In the genomic region with DNA sequence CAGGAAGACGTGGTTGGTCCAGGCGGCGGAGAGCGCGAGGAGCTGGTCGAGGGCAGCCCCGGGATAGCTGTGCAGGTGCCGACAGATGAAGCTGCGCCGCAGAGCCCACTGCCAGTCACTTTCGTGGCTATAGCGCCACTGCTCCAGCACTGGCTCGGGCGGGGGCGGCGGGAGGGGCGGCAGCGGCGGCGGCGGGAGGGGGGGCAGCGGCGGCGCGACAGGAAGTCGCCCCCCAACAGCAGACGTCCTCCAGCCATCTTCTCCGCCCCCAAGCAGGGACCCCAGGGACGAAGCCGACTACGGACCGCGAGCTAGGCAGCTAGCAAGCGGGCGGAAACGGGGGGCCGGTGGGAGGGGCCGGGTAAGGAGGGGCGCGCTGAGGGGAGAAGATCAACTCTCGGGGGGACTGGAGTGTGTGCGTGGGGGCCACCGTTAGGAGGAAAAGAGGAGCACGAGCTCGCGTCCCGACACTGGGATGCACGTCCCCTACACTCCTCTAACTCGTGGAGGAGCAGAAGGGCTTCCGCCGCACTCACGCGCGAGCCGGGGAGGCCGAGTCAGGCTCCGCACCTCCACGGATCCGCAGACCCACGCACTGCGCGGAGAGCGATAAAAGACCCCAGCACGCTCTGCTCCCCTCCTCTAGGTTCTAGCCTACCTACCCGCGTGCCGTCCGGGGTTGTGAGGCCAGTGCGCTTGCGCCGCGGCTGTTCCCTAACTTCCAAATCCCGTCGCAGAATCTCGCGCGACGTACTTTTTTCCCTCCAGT, we compare ENCODE assay signal across 1 cellular context.
TF ChIP-seq lines count a peak whose summit lies in the region.

Gene NKRF (minus strand): TSS at position 686 of the 769 bp plus-strand sequence.

TF ChIP-seq in HEK293, 187 proteins besides CTCF, POLR2A, EP300 and RAD21 (continued from another document and continues in another):
- 0 out of 2 replicates have a peak, but pooled peaks have one; percentile 21 for TF ChIP-seq PRDM10 (tag by site-specific recombination; IDR thresholded peaks at IDR 0.05)
- TF ChIP-seq ZNF544 (tag by site-specific recombination; IDR thresholded peaks at IDR 0.05), result no peak
- no peak for TF ChIP-seq ZNF292 (tag by site-specific recombination; IDR thresholded peaks at IDR 0.05; ENCODE audit: borderline replicate concordance, low read depth)
- TF ChIP-seq ZNF140 (tag by site-specific recombination; IDR thresholded peaks at IDR 0.05), result no peak
- TF ChIP-seq ZNF561 (tag by site-specific recombination; IDR thresholded peaks at IDR 0.05; ENCODE audit: borderline replicate concordance), result no peak
- TF ChIP-seq ZNF558 (tag by site-specific recombination; IDR thresholded peaks at IDR 0.05), result no peak
- TF ChIP-seq ZNF660 (tag by site-specific recombination; IDR thresholded peaks at IDR 0.05), result no peak
- TF ChIP-seq ZNF274 (IDR thresholded peaks at IDR 0.05; ENCODE audit: low read length), result no peak
- TF ChIP-seq ZNF274 (tag by site-specific recombination; IDR thresholded peaks at IDR 0.05; ENCODE audit: borderline replicate concordance), result no peak
- no peak for TF ChIP-seq ZBTB1 (tag by site-specific recombination; IDR thresholded peaks at IDR 0.05)
- TF ChIP-seq ZSCAN16 (tag by site-specific recombination; IDR thresholded peaks at IDR 0.05), result no peak
- TF ChIP-seq ZNF521 (tag by site-specific recombination; IDR thresholded peaks at IDR 0.05), result no peak
- no peak for TF ChIP-seq BCL11A (tag by site-specific recombination; IDR thresholded peaks at IDR 0.05; ENCODE audit: low read depth)
- TF ChIP-seq ZNF654 (tag by site-specific recombination; IDR thresholded peaks at IDR 0.05; ENCODE audit: low read depth), result no peak
- no peak for TF ChIP-seq YY2 (tag by site-specific recombination; IDR thresholded peaks at IDR 0.05)
- no peak for TF ChIP-seq ZNF645 (tag by site-specific recombination; IDR thresholded peaks at IDR 0.05)
- TF ChIP-seq ZNF354C (tag by site-specific recombination; IDR thresholded peaks at IDR 0.05; ENCODE audit: borderline replicate concordance, low read depth), result no peak
- TF ChIP-seq MYNN (tag by site-specific recombination; IDR thresholded peaks at IDR 0.05; ENCODE audit: borderline replicate concordance), result 0 out of 2 replicates have a peak, but pooled peaks have one; percentile 28
- no peak for TF ChIP-seq ZNF549 (tag by site-specific recombination; IDR thresholded peaks at IDR 0.05)
- TF ChIP-seq ZNF174 (tag by site-specific recombination; IDR thresholded peaks at IDR 0.05), result no peak
- TF ChIP-seq, protein P1, sequence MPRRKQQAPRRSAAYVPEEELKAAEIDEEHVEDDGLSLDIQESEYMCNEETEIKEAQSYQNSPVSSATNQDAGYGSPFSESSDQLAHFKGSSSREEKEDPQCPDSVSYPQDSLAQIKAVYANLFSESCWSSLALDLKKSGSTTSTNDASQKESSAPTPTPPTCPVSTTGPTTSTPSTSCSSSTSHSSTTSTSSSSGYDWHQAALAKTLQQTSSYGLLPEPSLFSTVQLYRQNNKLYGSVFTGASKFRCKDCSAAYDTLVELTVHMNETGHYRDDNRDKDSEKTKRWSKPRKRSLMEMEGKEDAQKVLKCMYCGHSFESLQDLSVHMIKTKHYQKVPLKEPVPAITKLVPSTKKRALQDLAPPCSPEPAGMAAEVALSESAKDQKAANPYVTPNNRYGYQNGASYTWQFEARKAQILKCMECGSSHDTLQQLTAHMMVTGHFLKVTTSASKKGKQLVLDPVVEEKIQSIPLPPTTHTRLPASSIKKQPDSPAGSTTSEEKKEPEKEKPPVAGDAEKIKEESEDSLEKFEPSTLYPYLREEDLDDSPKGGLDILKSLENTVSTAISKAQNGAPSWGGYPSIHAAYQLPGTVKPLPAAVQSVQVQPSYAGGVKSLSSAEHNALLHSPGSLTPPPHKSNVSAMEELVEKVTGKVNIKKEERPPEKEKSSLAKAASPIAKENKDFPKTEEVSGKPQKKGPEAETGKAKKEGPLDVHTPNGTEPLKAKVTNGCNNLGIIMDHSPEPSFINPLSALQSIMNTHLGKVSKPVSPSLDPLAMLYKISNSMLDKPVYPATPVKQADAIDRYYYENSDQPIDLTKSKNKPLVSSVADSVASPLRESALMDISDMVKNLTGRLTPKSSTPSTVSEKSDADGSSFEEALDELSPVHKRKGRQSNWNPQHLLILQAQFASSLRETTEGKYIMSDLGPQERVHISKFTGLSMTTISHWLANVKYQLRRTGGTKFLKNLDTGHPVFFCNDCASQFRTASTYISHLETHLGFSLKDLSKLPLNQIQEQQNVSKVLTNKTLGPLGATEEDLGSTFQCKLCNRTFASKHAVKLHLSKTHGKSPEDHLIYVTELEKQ (tag by site-specific recombination; IDR thresholded peaks at IDR 0.05; ENCODE audit: borderline replicate concordance), result no peak
- no peak for TF ChIP-seq ZBTB7A (tag by site-specific recombination; IDR thresholded peaks at IDR 0.05; ENCODE audit: low read depth)
- no peak for TF ChIP-seq ZNF423 (tag by site-specific recombination; IDR thresholded peaks at IDR 0.05)
- 0 out of 2 replicates have a peak, but pooled peaks have one; percentile 19 for TF ChIP-seq ZEB2 (tag by site-specific recombination; IDR thresholded peaks at IDR 0.05)
- TF ChIP-seq ZNF747 (tag by site-specific recombination; IDR thresholded peaks at IDR 0.05), result no peak
- TF ChIP-seq ZNF629 (tag by site-specific recombination; IDR thresholded peaks at IDR 0.05), result no peak
- no peak for TF ChIP-seq ZNF16 (tag by site-specific recombination; IDR thresholded peaks at IDR 0.05; ENCODE audit: low read depth)
- TF ChIP-seq, protein P2, sequence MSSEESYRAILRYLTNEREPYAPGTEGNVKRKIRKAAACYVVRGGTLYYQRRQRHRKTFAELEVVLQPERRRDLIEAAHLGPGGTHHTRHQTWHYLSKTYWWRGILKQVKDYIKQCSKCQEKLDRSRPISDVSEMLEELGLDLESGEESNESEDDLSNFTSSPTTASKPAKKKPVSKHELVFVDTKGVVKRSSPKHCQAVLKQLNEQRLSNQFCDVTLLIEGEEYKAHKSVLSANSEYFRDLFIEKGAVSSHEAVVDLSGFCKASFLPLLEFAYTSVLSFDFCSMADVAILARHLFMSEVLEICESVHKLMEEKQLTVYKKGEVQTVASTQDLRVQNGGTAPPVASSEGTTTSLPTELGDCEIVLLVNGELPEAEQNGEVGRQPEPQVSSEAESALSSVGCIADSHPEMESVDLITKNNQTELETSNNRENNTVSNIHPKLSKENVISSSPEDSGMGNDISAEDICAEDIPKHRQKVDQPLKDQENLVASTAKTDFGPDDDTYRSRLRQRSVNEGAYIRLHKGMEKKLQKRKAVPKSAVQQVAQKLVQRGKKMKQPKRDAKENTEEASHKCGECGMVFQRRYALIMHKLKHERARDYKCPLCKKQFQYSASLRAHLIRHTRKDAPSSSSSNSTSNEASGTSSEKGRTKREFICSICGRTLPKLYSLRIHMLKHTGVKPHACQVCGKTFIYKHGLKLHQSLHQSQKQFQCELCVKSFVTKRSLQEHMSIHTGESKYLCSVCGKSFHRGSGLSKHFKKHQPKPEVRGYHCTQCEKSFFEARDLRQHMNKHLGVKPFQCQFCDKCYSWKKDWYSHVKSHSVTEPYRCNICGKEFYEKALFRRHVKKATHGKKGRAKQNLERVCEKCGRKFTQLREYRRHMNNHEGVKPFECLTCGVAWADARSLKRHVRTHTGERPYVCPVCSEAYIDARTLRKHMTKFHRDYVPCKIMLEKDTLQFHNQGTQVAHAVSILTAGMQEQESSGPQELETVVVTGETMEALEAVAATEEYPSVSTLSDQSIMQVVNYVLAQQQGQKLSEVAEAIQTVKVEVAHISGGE (tag by site-specific recombination; conservative IDR thresholded peaks at IDR 0.05; ENCODE audit: low read depth), result no peak; the same call in 1 of the 2 replicates
- no peak for TF ChIP-seq SALL2 (tag by site-specific recombination; IDR thresholded peaks at IDR 0.05; ENCODE audit: borderline replicate concordance)
- peak; percentile 44 for TF ChIP-seq OVOL3 (tag by site-specific recombination; IDR thresholded peaks at IDR 0.05)
- no peak for TF ChIP-seq ZNF23 (tag by site-specific recombination; IDR thresholded peaks at IDR 0.05; ENCODE audit: borderline replicate concordance)
- no peak for TF ChIP-seq MZF1 (tag by site-specific recombination; IDR thresholded peaks at IDR 0.05; ENCODE audit: borderline replicate concordance)
- no peak for TF ChIP-seq ATF2 (tag by site-specific recombination; IDR thresholded peaks at IDR 0.05; ENCODE audit: low read depth)
- no peak for TF ChIP-seq GLI2 (tag by site-specific recombination; IDR thresholded peaks at IDR 0.05; ENCODE audit: borderline replicate concordance, low read depth)
- TF ChIP-seq ZNF830 (tag by site-specific recombination; IDR thresholded peaks at IDR 0.05; ENCODE audit: low read depth), result no peak
- no peak for TF ChIP-seq PRDM2 (tag by site-specific recombination; IDR thresholded peaks at IDR 0.05; ENCODE audit: borderline replicate concordance)
- TF ChIP-seq ZFP69B (tag by site-specific recombination; IDR thresholded peaks at IDR 0.05), result no peak
- TF ChIP-seq ZNF791 (tag by site-specific recombination; IDR thresholded peaks at IDR 0.05), result no peak
- no peak for TF ChIP-seq ZNF311 (tag by site-specific recombination; IDR thresholded peaks at IDR 0.05; ENCODE audit: borderline replicate concordance)
